8 cellular contexts compared by ENCODE assay signal in the genomic region with DNA sequence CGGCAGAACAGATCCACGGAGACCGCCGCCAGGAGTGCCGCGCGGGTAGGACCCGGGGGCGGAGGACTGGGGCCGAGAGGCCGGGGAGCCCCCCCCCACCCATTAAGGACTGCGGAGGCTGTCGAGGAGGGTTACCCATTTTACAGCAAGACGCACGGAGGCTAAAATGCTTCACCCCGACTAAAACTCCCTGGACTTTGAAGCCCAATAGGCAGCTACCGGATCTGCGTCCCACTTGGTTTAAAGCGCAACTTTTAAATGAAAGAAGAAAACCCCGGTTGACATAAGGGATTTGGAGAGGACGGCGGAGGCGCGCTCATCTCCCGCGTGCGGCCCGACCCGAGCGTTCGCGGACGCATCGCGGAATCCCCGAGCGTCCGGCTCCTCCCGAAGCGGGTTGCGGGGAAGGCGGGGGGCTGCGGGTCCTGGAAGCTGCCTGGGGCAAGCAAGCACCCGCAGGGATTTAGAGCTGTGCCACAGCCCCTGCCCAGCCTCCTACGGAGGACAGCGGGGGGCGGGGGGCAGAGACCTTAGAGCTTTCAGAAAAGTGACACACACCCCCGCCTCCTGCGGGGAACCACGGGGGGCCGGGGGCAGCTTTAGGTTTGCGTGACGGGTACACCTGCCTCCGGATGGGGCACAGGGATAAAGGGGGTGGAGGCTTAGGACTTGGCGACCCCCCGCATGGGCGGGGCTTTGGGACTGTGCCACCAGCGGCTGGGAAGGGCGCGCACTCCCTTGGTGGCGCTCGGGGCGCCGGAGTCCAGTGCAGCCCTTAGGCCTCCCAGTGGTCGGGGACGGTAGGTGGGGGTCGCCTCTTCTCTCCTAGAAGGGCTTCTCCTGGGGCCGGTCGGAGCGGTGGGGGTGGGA. TPM values are rescaled to one million over a fixed set of nuclear protein-coding genes. Genes with fewer than 3 reads are reported as not detected.
DNase-seq lines count a peak whose midpoint lies in the region; ATAC-seq and TF ChIP-seq lines count a peak whose summit lies in the region.

No MANE protein-coding gene starts in this region.

- H3K9me3 Mint-ChIP-seq in brain, result peaks cover 0 to 28% (median 12%) of the 10 kb centered on the region in 5 experiments

- no peak for TF ChIP-seq POLR2A in vagina (IDR thresholded peaks at IDR 0.05)

- peak; percentile 24 to 31 for TF ChIP-seq CTCF in brain (conservative IDR thresholded peaks at IDR 0.05)
- no peak for TF ChIP-seq CTCF in vagina (IDR thresholded peaks at IDR 0.05)

- peak; percentile 63 for DNase-seq in 8988T
- no peak for DNase-seq in HEK293T (ENCODE audit: extremely low spot score)
- DNase-seq in kidney tubule cell (ENCODE audit: low spot score), result peak; percentile 73
- DNase-seq in vagina (ENCODE audit: extremely low spot score in 2 of 2), result no peak
- no peak for DNase-seq in HCEC 1CT
- DNase-seq in UCSD-AML1 (lab: John Stamatoyannopoulos, UW; ENCODE audit: unreplicated experiment), result no peak

- peak overlapping the region; percentile 77 to 91 (median 87) for H3K4me3 Mint-ChIP-seq in brain

- no peak for ATAC-seq in HG03354 (IDR thresholded peaks at IDR 0.05; ENCODE audit: poor library complexity, severe bottlenecking, unreplicated experiment)

- no peaks in the 10 kb centered on the region for H3K27me3 ChIP-seq in vagina

- peaks cover 33% of the 10 kb centered on the region for H3K4me1 ChIP-seq in vagina

- peak overlapping the region; percentile 31 to 92 (median 81) for H3K27ac Mint-ChIP-seq in brain

- intact Hi-C loops in vagina (cut with DNase I), result loop anchor here (5.0 kb wide), 1 partner anchor 686 kb away; no protein-coding TSS in a partner anchor

- H3K4me3 ChIP-seq in vagina, result peak overlapping the region; percentile 52 to 54

- POLR2A ChIA-PET in HEK293T (lab: Yijun Ruan, JAX), result interaction anchor here (1.0 to 1.6 kb wide), 3 partner anchors 10 to 241 kb away, joined by 3 to 4 read pairs (median 3); partner anchors contain the start of genes GTSE1 and TRMU

- H3K36me3 ChIP-seq in vagina, result no peaks in the 10 kb centered on the region

- CTCF ChIA-PET in HEK293T (lab: Yijun Ruan, JAX), result interaction anchor here (1.8 kb wide), 1 partner anchor 171 kb away, joined by 6 read pairs; no protein-coding TSS in a partner anchor

- peaks cover 25% of the 10 kb centered on the region for H3K27me3 Mint-ChIP-seq in brain

- H3K27ac ChIP-seq in vagina, result peak overlapping the region; percentile 77

- no peaks in the 10 kb centered on the region for H3K9me3 ChIP-seq in vagina

- H3K36me3 Mint-ChIP-seq in brain, result peaks cover 27% of the 10 kb centered on the region

- peaks cover 33% of the 10 kb centered on the region for H3K4me1 Mint-ChIP-seq in brain

TF ChIP-seq in HEK293T, 16 proteins besides CTCF, POLR2A, EP300 and RAD21:
- TF ChIP-seq FOXM1 (IDR thresholded peaks at IDR 0.05; ENCODE audit: borderline replicate concordance), result no peak
- TF ChIP-seq ARNT (IDR thresholded peaks at IDR 0.05), result no peak
- peak; percentile 38; the same call in 1 of the 2 replicates for TF ChIP-seq L3MBTL2 (conservative IDR thresholded peaks at IDR 0.05)
- no peak for TF ChIP-seq BHLHE40 (IDR thresholded peaks at IDR 0.05; ENCODE audit: borderline replicate concordance)

RNA-seq across cellular contexts. Expression of gene CELSR1, which starts 0.8 kb away (rescaled TPM):
- polyA plus RNA-seq in brain (ENCODE audit: insufficient read depth, low read depth, low replicate concordance), result 1.5 TPM
- 32.9 TPM for total RNA-seq in vagina

Comparison
In these comparisons a context has a peak if more than half of its experiments do, and no peak if none do; other contexts are left out.
1. DNase-seq: peak in 8988T (single experiment) and kidney tubule cell (single experiment); none in HEK293T (single experiment), vagina (0 of 2), HCEC 1CT (single experiment) and UCSD-AML1 (single experiment).
2. CTCF ChIP-seq: peak in brain (2 of 2); none in vagina (0 of 3).